18 cellular contexts compared by ENCODE assay signal in genomic region chr1:203275656-203276272, GRCh38. TPM values are rescaled to one million over a fixed set of nuclear protein-coding genes. Genes with fewer than 3 reads are reported as not detected.
DNase-seq lines count a peak whose midpoint lies in the region; ATAC-seq and TF ChIP-seq lines count a peak whose summit lies in the region.
"Had no signal": no experiment of that assay in that cellular context is flagged by ENCODE, and none has a peak within 500 bp of the region (broad histone marks: within the 10 kb centered on the region; RNA-seq: fewer than 3 reads in every experiment).

No MANE protein-coding gene starts in this region.

- TF ChIP-seq CTCF in ascending aorta (IDR thresholded peaks at IDR 0.05) (no peak), nephron (IDR thresholded peaks at IDR 0.05; ENCODE audit: unreplicated experiment in 3 of 3) (no peak)

- intact Hi-C loops in activated CD4-positive, alpha-beta T cell treated with anti-CD3 and anti-CD28 coated beads, Interleukin-2, amount 10 ng/mL, durations not matched to agents 24 days and 14 days (cut with micrococcal nuclease): loop anchor here (10.0 kb wide), 1 partner anchor 489 kb away; the partner anchor contains the start of gene LAX1
- intact Hi-C loops in ascending aorta (cut with DNase I): loop anchor here (2.0 kb wide), 2 partner anchors 131 to 211 kb away; no protein-coding TSS in a partner anchor

- no peak overlapping the region for H3K4me3 Mint-ChIP-seq in activated CD4-positive, alpha-beta T cell treated with anti-CD3 and anti-CD28 coated beads, Interleukin-2, amount 10 ng/mL, durations not matched to agents 24 days and 14 days
- no peak overlapping the region for H3K4me3 Mint-ChIP-seq in nephron

- no peaks in the 10 kb centered on the region for H3K9me3 ChIP-seq in ascending aorta
- H3K9me3 ChIP-seq in thymus (ENCODE audit: control insufficient read depth): no peaks in the 10 kb centered on the region
- H3K9me3 ChIP-seq: A549, breast epithelium had no signal

- peak overlapping the region; percentile 14 for H3K27ac Mint-ChIP-seq in activated CD4-positive, alpha-beta T cell treated with anti-CD3 and anti-CD28 coated beads, Interleukin-2, amount 10 ng/mL, durations not matched to agents 24 days and 14 days
- H3K27ac Mint-ChIP-seq in nephron: peak overlapping the region; percentile 78 to 99 (median 95)

- DNase-seq in activated CD4-positive, alpha-beta T cell treated with anti-CD3 and anti-CD28 coated beads, Interleukin-2, amount 10 ng/mL, durations not matched to agents 24 days and 14 days: peak; percentile 55
- DNase-seq in activated CD4-positive, alpha-beta T cell treated with anti-CD3 and anti-CD28 coated beads for 1 hour: no peak
- DNase-seq in ascending aorta (ENCODE audit: low spot score in 2 of 2) (no peak), COLO829 (ENCODE audit: low spot score) (no peak)
- DNase-seq: activated CD4-positive, alpha-beta T cell treated with anti-CD3 and anti-CD28 coated beads, Interleukin-2, amount 50 U/mL, for 48 hours; DMS79 treated with DMSO at 0.1 percent for 48 hours; KG1; NCI-H146; NCI-H526; T-helper 9 cell had no signal

- no peaks in the 10 kb centered on the region for H3K36me3 Mint-ChIP-seq in activated CD4-positive, alpha-beta T cell treated with anti-CD3 and anti-CD28 coated beads, Interleukin-2, amount 10 ng/mL, durations not matched to agents 24 days and 14 days (ENCODE audit: low read depth)
- no peaks in the 10 kb centered on the region for H3K36me3 Mint-ChIP-seq in nephron (ENCODE audit: low read depth)

- H3K27me3 Mint-ChIP-seq in activated CD4-positive, alpha-beta T cell treated with anti-CD3 and anti-CD28 coated beads, Interleukin-2, amount 10 ng/mL, durations not matched to agents 24 days and 14 days: no peaks in the 10 kb centered on the region
- H3K27me3 Mint-ChIP-seq in nephron (ENCODE audit: low read depth): no peaks in the 10 kb centered on the region

- no peaks in the 10 kb centered on the region for H3K27me3 ChIP-seq in ascending aorta
- H3K27me3 ChIP-seq in thymus (ENCODE audit: control insufficient read depth, insufficient read depth): no peaks in the 10 kb centered on the region
- H3K27me3 ChIP-seq: breast epithelium had no signal

- H3K9me3 Mint-ChIP-seq in activated CD4-positive, alpha-beta T cell treated with anti-CD3 and anti-CD28 coated beads, Interleukin-2, amount 10 ng/mL, durations not matched to agents 24 days and 14 days: no peaks in the 10 kb centered on the region
- H3K9me3 Mint-ChIP-seq in nephron: no peaks in the 10 kb centered on the region

- WGBS in thymus: 98% methylated on average over 11 of the region's 11 CpGs

- peak overlapping the region; percentile 91 to 97 for H3K27ac ChIP-seq in ascending aorta
- H3K27ac ChIP-seq in thymus (ENCODE audit: low read depth): peak overlapping the region; percentile 36
- H3K27ac ChIP-seq: A549 had no signal

- ATAC-seq in GM18870 (IDR thresholded peaks at IDR 0.05; ENCODE audit: unreplicated experiment) (no peak), HG02571 (IDR thresholded peaks at IDR 0.05; ENCODE audit: unreplicated experiment) (no peak)
- ATAC-seq: A549 had no signal

- no peaks in the 10 kb centered on the region for H3K36me3 ChIP-seq in ascending aorta
- H3K36me3 ChIP-seq in thymus (ENCODE audit: control insufficient read depth, insufficient read depth): no peaks in the 10 kb centered on the region
- H3K36me3 ChIP-seq: breast epithelium had no signal

- H3K4me1 ChIP-seq in ascending aorta (peaks cover 29 to 47% of the 10 kb centered on the region in 2 donors), thymus (ENCODE audit: control insufficient read depth, insufficient read depth, low read length) (peaks cover 57% of the 10 kb centered on the region)

- no peak overlapping the region for H3K4me3 ChIP-seq in ascending aorta
- H3K4me3 ChIP-seq in thymus (ENCODE audit: low read length): no peak overlapping the region
- H3K4me3 ChIP-seq: A549, breast epithelium had no signal

- H3K4me1 Mint-ChIP-seq in activated CD4-positive, alpha-beta T cell treated with anti-CD3 and anti-CD28 coated beads, Interleukin-2, amount 10 ng/mL, durations not matched to agents 24 days and 14 days: peaks cover 69% of the 10 kb centered on the region
- peaks cover 79% of the 10 kb centered on the region for H3K4me1 Mint-ChIP-seq in nephron

RNA-seq across cellular contexts. Expression of gene BTG2, which starts 29.6 kb away (rescaled TPM):
- 106 and 108 TPM in 2 replicates for total RNA-seq in activated CD4-positive, alpha-beta T cell treated with anti-CD3 and anti-CD28 coated beads, Interleukin-2, amount 10 ng/mL, durations not matched to agents 24 days and 14 days
- total RNA-seq in ascending aorta: 219 TPM
- polyA plus RNA-seq in thymus: 171 TPM

RNA-seq across cellular contexts. Expression of gene CHIT1, which starts 46.3 kb away (rescaled TPM):
- 0.21 and 0.70 TPM in 2 replicates for total RNA-seq in activated CD4-positive, alpha-beta T cell treated with anti-CD3 and anti-CD28 coated beads, Interleukin-2, amount 10 ng/mL, durations not matched to agents 24 days and 14 days
- not detected for total RNA-seq in ascending aorta
- 36.0 TPM for polyA plus RNA-seq in thymus
- total RNA-seq: RPMI7951 had no signal
- polyA plus RNA-seq: A549, mammary epithelial cell had no signal
